ENCODE assay signal across 15 cellular contexts in genomic region chr2:67895171-67895941, GRCh38.
DNase-seq lines count a peak whose midpoint lies in the region; ATAC-seq, FAIRE-seq and TF ChIP-seq lines count a peak whose summit lies in the region.
"Had no signal": no experiment of that assay in that cellular context is flagged by ENCODE, and none has a peak within 500 bp of the region (broad histone marks: within the 10 kb centered on the region; RNA-seq: fewer than 3 reads in every experiment).

No MANE protein-coding gene starts in this region.

- intact Hi-C loops in mammary epithelial cell (cut with micrococcal nuclease) (no loop called here), breast epithelium (cut with DNase I; ENCODE audit: low total_unique reads) (loop anchor here (5.0 kb wide), 1 partner anchor 1148 kb away; no protein-coding TSS in a partner anchor), kidney (cut with DNase I) (no loop called here)

- in situ Hi-C loops in mammary epithelial cell (cut with MboI; ENCODE audit: low sequenced_read_pairs in 2 of 2) (no loop called here), HAP-1 (cut with MboI; ENCODE audit: low sequenced_read_pairs) (no loop called here)

- TF ChIP-seq CTCF in mammary epithelial cell (conservative IDR thresholded peaks at IDR 0.05 in 1 of 2, IDR thresholded peaks at IDR 0.05 in 1 of 2; ENCODE audit: extremely low read depth in 1 of 2, insufficient read depth in 1 of 2, low read depth in 1 of 2, low read length in 2 of 2) (no peak), breast epithelium (IDR thresholded peaks at IDR 0.05) (no peak), WERI-Rb-1 (IDR thresholded peaks at IDR 0.05; ENCODE audit: low read depth, low read length) (no peak), kidney (IDR thresholded peaks at IDR 0.05; ENCODE audit: borderline replicate concordance, extremely low read depth, insufficient read depth) (no peak)

- H3K9ac ChIP-seq in mammary epithelial cell (ENCODE audit: insufficient read depth, low read length) (no peak overlapping the region), kidney (ENCODE audit: low read length in 2 of 2) (no peak overlapping the region)

- H3K4me1 ChIP-seq in mammary epithelial cell (ENCODE audit: insufficient read depth, low read length) = no peaks in the 10 kb centered on the region
- no peaks in the 10 kb centered on the region for H3K4me1 ChIP-seq in breast epithelium
- H3K4me1 ChIP-seq in kidney (ENCODE audit: control insufficient read depth in 1 of 2, insufficient read depth in 1 of 2, low read depth in 1 of 2, low read length in 2 of 2) = no peaks in the 10 kb centered on the region
- H3K4me1 ChIP-seq in HAP-1 = no peaks in the 10 kb centered on the region

- dilution Hi-C loops in mammary epithelial cell (cut with HindIII; ENCODE audit: low sequenced_read_pairs) = no loop called here

- H3K9me3 ChIP-seq in mammary epithelial cell (replicated peaks; ENCODE audit: insufficient read depth, low read length) = no peaks in the 10 kb centered on the region
- H3K9me3 ChIP-seq in breast epithelium = no peaks in the 10 kb centered on the region
- peaks cover 7% of the 10 kb centered on the region for H3K9me3 ChIP-seq in WERI-Rb-1 (ENCODE audit: severe bottlenecking)
- H3K9me3 ChIP-seq in kidney (ENCODE audit: control insufficient read depth in 1 of 2, low read length in 2 of 2) = no peaks in the 10 kb centered on the region
- H3K9me3 ChIP-seq in HAP-1 = no peaks in the 10 kb centered on the region
- H3K9me3 ChIP-seq: ovary had no signal

- no peak overlapping the region for H3K4me2 ChIP-seq in mammary epithelial cell (ENCODE audit: insufficient read depth, low read depth, low read length)

- CTCF ChIA-PET in mammary epithelial cell (lab: Charles Lee; ENCODE audit: low non-redundant PET) = no interaction called here

- H3K4me3 ChIP-seq in mammary epithelial cell (replicated peaks in 1 of 3; ENCODE audit: insufficient read depth in 1 of 3, low read depth in 2 of 3, low read length in 3 of 3) (no peak overlapping the region), breast epithelium (no peak overlapping the region), WERI-Rb-1 (ENCODE audit: low read depth, low read length) (no peak overlapping the region), kidney (ENCODE audit: low read length in 2 of 2) (no peak overlapping the region), HAP-1 (no peak overlapping the region)
- H3K4me3 ChIP-seq: K562, ovary had no signal

- H3K79me2 ChIP-seq in mammary epithelial cell (ENCODE audit: insufficient read depth, low read length) = no peaks in the 10 kb centered on the region

- no peaks in the 10 kb centered on the region for H4K20me1 ChIP-seq in mammary epithelial cell (ENCODE audit: insufficient read depth, low read length)

- H3K36me3 ChIP-seq in mammary epithelial cell (ENCODE audit: insufficient read depth, low read length) (no peaks in the 10 kb centered on the region), breast epithelium (no peaks in the 10 kb centered on the region), WERI-Rb-1 (no peaks in the 10 kb centered on the region), kidney (ENCODE audit: control insufficient read depth in 1 of 2, insufficient read depth in 2 of 2, low read length in 2 of 2) (no peaks in the 10 kb centered on the region), HAP-1 (replicated peaks) (no peaks in the 10 kb centered on the region)
- H3K36me3 ChIP-seq: ovary had no signal

- WGBS in mammary epithelial cell (ENCODE audit: low coverage, missing lambda C conversion rate) = 83% methylated on average over 7 of the region's 7 CpGs

- H3K27me3 ChIP-seq in mammary epithelial cell (ENCODE audit: insufficient read depth, low read length) (no peaks in the 10 kb centered on the region), breast epithelium (no peaks in the 10 kb centered on the region), WERI-Rb-1 (ENCODE audit: insufficient read depth, low read depth, severe bottlenecking) (no peaks in the 10 kb centered on the region), HAP-1 (ENCODE audit: low read depth) (no peaks in the 10 kb centered on the region)
- H3K27me3 ChIP-seq: ovary had no signal

- no peak overlapping the region for H3K27ac ChIP-seq in mammary epithelial cell (ENCODE audit: insufficient read depth, low read depth, low read length)
- no peak overlapping the region for H3K27ac ChIP-seq in breast epithelium
- H3K27ac ChIP-seq in WERI-Rb-1 = no peak overlapping the region
- peak overlapping the region in 1 of 2 donors; percentile 38 for H3K27ac ChIP-seq in kidney (ENCODE audit: low read depth in 2 of 2, low read length in 2 of 2)
- H3K27ac ChIP-seq: ovary had no signal

- ATAC-seq in HG02885 (IDR thresholded peaks at IDR 0.05; ENCODE audit: poor library complexity, unreplicated experiment) (no peak), HG03442 (IDR thresholded peaks at IDR 0.05; ENCODE audit: unreplicated experiment) (no peak)
- ATAC-seq: activated CD4-positive, alpha-beta T cell treated with anti-CD3 and anti-CD28 coated beads for 36 hours; K562 had no signal

- no TSS peak for BruUV-seq in mammary epithelial cell (replicated peaks; lab: Mats Ljungman, UMichigan)

- DNase-seq in mammary epithelial cell = peak; percentile 19
- no peak for DNase-seq in breast epithelium (ENCODE audit: low spot score in 2 of 2)
- peak; percentile 34 for DNase-seq in WERI-Rb-1
- peak; percentile 83 for DNase-seq in kidney
- no peak for DNase-seq in HAP-1 (ENCODE audit: low spot score in 2 of 2)
- DNase-seq in NCI-H1694 (lab: John Stamatoyannopoulos, UW) = no peak
- DNase-seq: activated CD4-positive, alpha-beta T cell treated with anti-CD3 and anti-CD28 coated beads for 36 hours; cerebellar nuclear complex; hippocampal formation; NCI-H2107; ovary; T-helper 1 cell had no signal

- no peak for TF ChIP-seq POLR2A in breast epithelium (IDR thresholded peaks at IDR 0.05)

- H2AFZ ChIP-seq in mammary epithelial cell (ENCODE audit: low read depth, low read length) = no peak overlapping the region

- FAIRE-seq in kidney (lab: Jason Lieb, UNC) = no peak
- FAIRE-seq: K562 had no signal

Comparison
In these comparisons a context has a peak if more than half of its experiments do, and no peak if none do; other contexts are left out.
1. DNase-seq: peak in mammary epithelial cell (single experiment), WERI-Rb-1 (single experiment) and kidney (single experiment); none in breast epithelium (0 of 2), HAP-1 (0 of 2) and NCI-H1694 (single experiment).